Comparison of ENCODE assay signal across 24 cellular contexts in the genomic region with DNA sequence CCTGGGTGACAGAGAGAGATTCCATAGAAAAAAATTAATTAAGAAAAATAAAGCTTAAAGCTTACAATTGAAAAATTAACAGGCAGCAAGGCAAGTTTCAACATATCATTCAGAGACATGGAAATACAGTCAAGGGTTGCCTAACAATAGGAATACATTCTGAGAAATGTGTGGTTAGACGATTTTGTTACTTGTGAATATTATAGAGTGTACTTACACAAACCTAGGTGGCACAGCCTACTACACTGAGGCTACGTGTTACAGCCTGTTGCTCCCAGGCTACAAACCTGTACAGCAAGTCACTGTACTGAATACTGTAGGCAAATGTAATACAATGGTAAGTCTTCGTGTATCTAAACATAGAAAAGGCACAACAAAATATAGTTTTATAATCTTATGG. TPM values are rescaled to one million over a fixed set of nuclear protein-coding genes. Genes with fewer than 3 reads are reported as not detected.
DNase-seq lines count a peak whose midpoint lies in the region; ATAC-seq, FAIRE-seq and TF ChIP-seq lines count a peak whose summit lies in the region.
"Had no signal": no experiment of that assay in that cellular context is flagged by ENCODE, and none has a peak within 500 bp of the region (broad histone marks: within the 10 kb centered on the region; RNA-seq: fewer than 3 reads in every experiment).

No MANE protein-coding gene starts in this region.

- no peaks in the 10 kb centered on the region for H4K20me1 ChIP-seq in keratinocyte (ENCODE audit: control insufficient read depth, extremely low read depth, insufficient read depth, low read length)
- H4K20me1 ChIP-seq: BLaER1 had no signal

- no peak overlapping the region for H3K9ac ChIP-seq in keratinocyte (ENCODE audit: control insufficient read depth, extremely low read depth, insufficient read depth, low read length)
- H3K9ac ChIP-seq: BLaER1 had no signal

- WGBS in esophagus squamous epithelium, 2 donors = 23 to 33% methylated on average over 3 of the region's 3 CpGs

- H3K4me3 ChIP-seq in bronchial epithelial cell (ENCODE audit: low read depth, low read length) (no peak overlapping the region), epithelial cell of esophagus (ENCODE audit: low read length) (no peak overlapping the region), esophagus squamous epithelium (no peak overlapping the region), keratinocyte (ENCODE audit: control insufficient read depth in 2 of 3, extremely low read depth in 1 of 3, insufficient read depth in 2 of 3, low read depth in 1 of 3, low read length in 3 of 3) (no peak overlapping the region)
- H3K4me3 ChIP-seq: BLaER1 had no signal

- intact Hi-C loops in esophagus squamous epithelium (cut with DNase I) = no loop called here

- ATAC-seq in GM19467 (IDR thresholded peaks at IDR 0.05; ENCODE audit: unreplicated experiment) = no peak

- H3K9me3 ChIP-seq in esophagus squamous epithelium (no peaks in the 10 kb centered on the region), keratinocyte (ENCODE audit: control insufficient read depth, low read depth, low read length) (no peaks in the 10 kb centered on the region)
- H3K9me3 ChIP-seq: BE2C, BLaER1 had no signal

- TF ChIP-seq CTCF in bronchial epithelial cell (IDR thresholded peaks at IDR 0.05; ENCODE audit: insufficient read depth, low read length, severe bottlenecking) = no peak
- no peak for TF ChIP-seq CTCF in epithelial cell of esophagus (IDR thresholded peaks at IDR 0.05; ENCODE audit: insufficient read depth, low read depth, low read length, missing control alignments)
- no peak for TF ChIP-seq CTCF in esophagus squamous epithelium (IDR thresholded peaks at IDR 0.05)
- TF ChIP-seq CTCF in keratinocyte (optimal IDR thresholded peaks at IDR 0.05 in 1 of 3, IDR thresholded peaks at IDR 0.05 in 1 of 3, conservative IDR thresholded peaks at IDR 0.05 in 1 of 3; ENCODE audit: extremely low read depth in 1 of 3, insufficient read depth in 2 of 3, low read length in 3 of 3) = no peak

- H3K27me3 ChIP-seq in bronchial epithelial cell (ENCODE audit: control insufficient read depth, insufficient read depth, low read length) (peaks cover 1% of the 10 kb centered on the region), esophagus squamous epithelium (no peaks in the 10 kb centered on the region), keratinocyte (ENCODE audit: control insufficient read depth, extremely low read depth, insufficient read depth, low read length) (peaks cover 30% of the 10 kb centered on the region)
- H3K27me3 ChIP-seq: BE2C, BLaER1 had no signal

- no peak overlapping the region for H3K4me2 ChIP-seq in keratinocyte (ENCODE audit: control insufficient read depth, extremely low read depth, insufficient read depth, low read depth, low read length)
- H3K4me2 ChIP-seq: BLaER1 had no signal

- dilution Hi-C loops in keratinocyte (cut with MboI; ENCODE audit: extremely low pct_ligation_motif_present, low sequenced_read_pairs) = loop anchor here (25.0 kb wide), 1 partner anchor 200 kb away; no protein-coding TSS in a partner anchor

- no peak for TF ChIP-seq POLR2A in esophagus squamous epithelium (IDR thresholded peaks at IDR 0.05)

- H3K9me1 ChIP-seq in keratinocyte (ENCODE audit: control insufficient read depth, extremely low read depth, insufficient read depth, low read length) = no peaks in the 10 kb centered on the region

- H2AFZ ChIP-seq in keratinocyte (ENCODE audit: control insufficient read depth, low read length) = no peak overlapping the region

- H3K27ac ChIP-seq in esophagus squamous epithelium (peak overlapping the region in 3 of 4 donors; percentile 53 to 62 (median 57)), keratinocyte (ENCODE audit: control insufficient read depth, insufficient read depth, low read length) (no peak overlapping the region)
- H3K27ac ChIP-seq: BLaER1 had no signal

- FAIRE-seq in bronchial epithelial cell (lab: Jason Lieb, UNC) (no peak), keratinocyte (lab: Jason Lieb, UNC) (peak; percentile 71)
- FAIRE-seq: A204.1, G401.6, GM12891, GM19239 had no signal

- H3K36me3 ChIP-seq in bronchial epithelial cell (ENCODE audit: control insufficient read depth, insufficient read depth, low read length) (no peaks in the 10 kb centered on the region), esophagus squamous epithelium (no peaks in the 10 kb centered on the region), keratinocyte (ENCODE audit: control insufficient read depth in 2 of 2, extremely low read depth in 1 of 2, insufficient read depth in 2 of 2, low read length in 2 of 2) (no peaks in the 10 kb centered on the region)
- H3K36me3 ChIP-seq: BE2C, BLaER1 had no signal

- DNase-seq in bronchial epithelial cell (ENCODE audit: low read depth) = peak; percentile 85
- peak; percentile 87 for DNase-seq in epithelial cell of esophagus (ENCODE audit: low read depth)
- no peak for DNase-seq in esophagus squamous epithelium (lab: John Stamatoyannopoulos, UW)
- DNase-seq in keratinocyte (ENCODE audit: low read depth, low spot score) = no peak
- DNase-seq in HPDE6-E6E7 (ENCODE audit: extremely low spot score) = no peak
- no peak for DNase-seq in DMS114 treated with DMSO at 0.1 percent for 48 hours (lab: John Stamatoyannopoulos, UW; ENCODE audit: unreplicated experiment)
- DNase-seq: 8988T; ACHN; BE2C; C1 segment of cervical spinal cord; CD4-positive, alpha-beta memory T cell; CD4-positive, CD25-positive, alpha-beta regulatory T cell; CD8-positive, alpha-beta memory T cell; COR-L47; DMS 273 treated with DMSO at 0.1 percent for 48 hours; DMS79 treated with DMSO at 0.1 percent for 48 hours; GF-D8 had no signal

- H3K4me1 ChIP-seq in esophagus squamous epithelium = peaks cover 2 to 31% (median 16%) of the 10 kb centered on the region in 3 donors
- H3K4me1 ChIP-seq in keratinocyte (ENCODE audit: control insufficient read depth, extremely low read depth, insufficient read depth, low read length) = no peaks in the 10 kb centered on the region

- H3K79me2 ChIP-seq in keratinocyte (ENCODE audit: control insufficient read depth, insufficient read depth, low read length) = no peaks in the 10 kb centered on the region

RNA-seq across cellular contexts. Expression of a gene that starts 27.7 kb away (rescaled TPM):
- total RNA-seq in bronchial epithelial cell (under 0.01 and 1.2 TPM in 2 replicates), esophagus squamous epithelium (10 to 100 TPM; 38.2 to 92.3 (median 52.4) TPM)
- polyA plus RNA-seq in keratinocyte = 0.15 to 0.77 TPM (median 0.58 TPM) in 3 replicates
- polyA plus RNA-seq in keratinocyte (2011; ENCODE audit: low read depth) = 0.76 TPM
- 0.28 and 0.30 TPM in 2 replicates for polyA plus RNA-seq in keratinocyte (2011; cell fraction: cytosol; rRNA removed)
- 0.72 and 1.1 TPM in 2 replicates for polyA plus RNA-seq in keratinocyte (2011; cell fraction: nucleus; rRNA removed)
- 0.80 and 4.0 TPM in 2 replicates for polyA plus RNA-seq in keratinocyte (2012; ENCODE audit: low replicate concordance)
- 0.22 to 0.66 TPM (median 0.62 TPM) in 3 replicates for polyA minus RNA-seq in keratinocyte
- not detected for polyA minus RNA-seq in keratinocyte (2011; cell fraction: cytosol; rRNA and poly(A)+ RNA removed)
- 0.32 and 1.1 TPM in 2 replicates for polyA minus RNA-seq in keratinocyte (2011; cell fraction: nucleus; rRNA and poly(A)+ RNA removed)
- total RNA-seq: CD4-positive, alpha-beta memory T cell; CD4-positive, CD25-positive, alpha-beta regulatory T cell had no signal
- polyA plus RNA-seq: AG04450; CD4-positive, CD25-positive, alpha-beta regulatory T cell; CD8-positive, alpha-beta memory T cell had no signal

Comparison
In these comparisons a context has a peak if more than half of its experiments do, and no peak if none do; other contexts are left out.
1. DNase-seq: peak in bronchial epithelial cell (single experiment) and epithelial cell of esophagus (single experiment); none in esophagus squamous epithelium (single experiment), keratinocyte (single experiment), HPDE6-E6E7 (single experiment) and DMS114 treated with DMSO at 0.1 percent for 48 hours (single experiment).
2. RNA of a gene that starts 27.7 kb away (total RNA-seq): 38.2 to 92.3 TPM in esophagus squamous epithelium; under 0.01 to 1.2 TPM in bronchial epithelial cell; every median in the first group is over 10 times any median in the second.